ENCODE assay signal across 1 cellular context in the genomic region with DNA sequence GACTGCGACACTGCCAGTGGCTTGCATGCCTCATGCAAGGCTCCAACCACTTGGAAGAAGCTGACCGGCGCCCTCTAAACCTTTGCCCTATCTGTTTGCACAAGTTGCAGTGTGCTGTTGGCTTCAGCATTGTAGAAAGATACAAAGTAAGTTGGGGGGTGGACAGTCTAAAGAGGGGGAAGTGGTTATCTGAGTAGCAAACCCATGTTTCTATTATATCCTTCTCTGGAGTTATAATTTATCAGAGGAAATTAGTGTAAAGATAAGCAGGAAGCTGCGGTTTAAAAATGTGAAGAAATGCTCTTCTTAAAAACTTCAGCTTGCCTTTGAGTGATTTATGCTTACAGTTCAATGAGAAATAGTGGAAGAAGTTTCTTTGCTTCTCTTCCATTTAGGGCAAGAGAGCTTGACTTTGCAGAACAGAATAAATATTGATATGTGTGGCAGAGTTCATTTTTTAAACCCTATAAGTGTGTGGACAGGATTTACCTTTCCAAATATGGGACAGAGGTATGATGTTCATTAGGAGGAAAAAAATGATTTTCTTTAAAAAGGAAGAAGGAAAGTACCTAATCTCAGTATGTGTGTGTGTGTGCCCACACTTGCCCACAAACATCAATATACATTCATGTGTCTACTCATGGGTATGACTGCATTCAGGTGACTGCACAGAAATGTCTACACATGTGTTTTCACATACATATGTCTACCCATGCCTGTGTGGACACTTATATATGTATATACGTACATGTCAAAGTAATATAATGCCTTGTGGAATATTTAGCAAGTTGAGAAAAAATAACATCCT.
TF ChIP-seq lines count a peak whose summit lies in the region.

No MANE protein-coding gene starts in this region.

TF ChIP-seq in K562, 482 proteins besides CTCF, POLR2A, EP300 and RAD21 (continued from another document and continues in another):
- TF ChIP-seq, protein P1, sequence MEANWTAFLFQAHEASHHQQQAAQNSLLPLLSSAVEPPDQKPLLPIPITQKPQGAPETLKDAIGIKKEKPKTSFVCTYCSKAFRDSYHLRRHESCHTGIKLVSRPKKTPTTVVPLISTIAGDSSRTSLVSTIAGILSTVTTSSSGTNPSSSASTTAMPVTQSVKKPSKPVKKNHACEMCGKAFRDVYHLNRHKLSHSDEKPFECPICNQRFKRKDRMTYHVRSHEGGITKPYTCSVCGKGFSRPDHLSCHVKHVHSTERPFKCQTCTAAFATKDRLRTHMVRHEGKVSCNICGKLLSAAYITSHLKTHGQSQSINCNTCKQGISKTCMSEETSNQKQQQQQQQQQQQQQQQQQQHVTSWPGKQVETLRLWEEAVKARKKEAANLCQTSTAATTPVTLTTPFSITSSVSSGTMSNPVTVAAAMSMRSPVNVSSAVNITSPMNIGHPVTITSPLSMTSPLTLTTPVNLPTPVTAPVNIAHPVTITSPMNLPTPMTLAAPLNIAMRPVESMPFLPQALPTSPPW (CRISPR knock-in tag; IDR thresholded peaks at IDR 0.05), result peak; percentile 72
- no peak for TF ChIP-seq EWSR1 (IDR thresholded peaks at IDR 0.05; ENCODE audit: borderline replicate concordance, low read depth, partially characterized antibody)
- TF ChIP-seq ZFP36 (IDR thresholded peaks at IDR 0.05; ENCODE audit: low read depth, low read length, partially characterized antibody), result no peak
- TF ChIP-seq MEIS2 (IDR thresholded peaks at IDR 0.05; ENCODE audit: partially characterized antibody), result peak; percentile 96
- no peak for TF ChIP-seq PPARD (CRISPR knock-in tag; IDR thresholded peaks at IDR 0.05)
- TF ChIP-seq, protein P2, sequence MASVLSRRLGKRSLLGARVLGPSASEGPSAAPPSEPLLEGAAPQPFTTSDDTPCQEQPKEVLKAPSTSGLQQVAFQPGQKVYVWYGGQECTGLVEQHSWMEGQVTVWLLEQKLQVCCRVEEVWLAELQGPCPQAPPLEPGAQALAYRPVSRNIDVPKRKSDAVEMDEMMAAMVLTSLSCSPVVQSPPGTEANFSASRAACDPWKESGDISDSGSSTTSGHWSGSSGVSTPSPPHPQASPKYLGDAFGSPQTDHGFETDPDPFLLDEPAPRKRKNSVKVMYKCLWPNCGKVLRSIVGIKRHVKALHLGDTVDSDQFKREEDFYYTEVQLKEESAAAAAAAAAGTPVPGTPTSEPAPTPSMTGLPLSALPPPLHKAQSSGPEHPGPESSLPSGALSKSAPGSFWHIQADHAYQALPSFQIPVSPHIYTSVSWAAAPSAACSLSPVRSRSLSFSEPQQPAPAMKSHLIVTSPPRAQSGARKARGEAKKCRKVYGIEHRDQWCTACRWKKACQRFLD (CRISPR knock-in tag; IDR thresholded peaks at IDR 0.05), result no peak
- TF ChIP-seq, protein P3, sequence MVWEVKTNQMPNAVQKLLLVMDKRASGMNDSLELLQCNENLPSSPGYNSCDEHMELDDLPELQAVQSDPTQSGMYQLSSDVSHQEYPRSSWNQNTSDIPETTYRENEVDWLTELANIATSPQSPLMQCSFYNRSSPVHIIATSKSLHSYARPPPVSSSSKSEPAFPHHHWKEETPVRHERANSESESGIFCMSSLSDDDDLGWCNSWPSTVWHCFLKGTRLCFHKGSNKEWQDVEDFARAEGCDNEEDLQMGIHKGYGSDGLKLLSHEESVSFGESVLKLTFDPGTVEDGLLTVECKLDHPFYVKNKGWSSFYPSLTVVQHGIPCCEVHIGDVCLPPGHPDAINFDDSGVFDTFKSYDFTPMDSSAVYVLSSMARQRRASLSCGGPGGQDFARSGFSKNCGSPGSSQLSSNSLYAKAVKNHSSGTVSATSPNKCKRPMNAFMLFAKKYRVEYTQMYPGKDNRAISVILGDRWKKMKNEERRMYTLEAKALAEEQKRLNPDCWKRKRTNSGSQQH (CRISPR knock-in tag; IDR thresholded peaks at IDR 0.05), result no peak
- TF ChIP-seq, protein P4, sequence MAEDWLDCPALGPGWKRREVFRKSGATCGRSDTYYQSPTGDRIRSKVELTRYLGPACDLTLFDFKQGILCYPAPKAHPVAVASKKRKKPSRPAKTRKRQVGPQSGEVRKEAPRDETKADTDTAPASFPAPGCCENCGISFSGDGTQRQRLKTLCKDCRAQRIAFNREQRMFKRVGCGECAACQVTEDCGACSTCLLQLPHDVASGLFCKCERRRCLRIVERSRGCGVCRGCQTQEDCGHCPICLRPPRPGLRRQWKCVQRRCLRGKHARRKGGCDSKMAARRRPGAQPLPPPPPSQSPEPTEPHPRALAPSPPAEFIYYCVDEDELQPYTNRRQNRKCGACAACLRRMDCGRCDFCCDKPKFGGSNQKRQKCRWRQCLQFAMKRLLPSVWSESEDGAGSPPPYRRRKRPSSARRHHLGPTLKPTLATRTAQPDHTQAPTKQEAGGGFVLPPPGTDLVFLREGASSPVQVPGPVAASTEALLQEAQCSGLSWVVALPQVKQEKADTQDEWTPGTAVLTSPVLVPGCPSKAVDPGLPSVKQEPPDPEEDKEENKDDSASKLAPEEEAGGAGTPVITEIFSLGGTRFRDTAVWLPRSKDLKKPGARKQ (CRISPR knock-in tag; IDR thresholded peaks at IDR 0.05), result no peak
- TF ChIP-seq DMBX1 (CRISPR knock-in tag; IDR thresholded peaks at IDR 0.05; ENCODE audit: borderline replicate concordance), result no peak
- TF ChIP-seq HEY1 (CRISPR knock-in tag; IDR thresholded peaks at IDR 0.05; ENCODE audit: borderline replicate concordance), result no peak
- no peak for TF ChIP-seq ZNF354B (CRISPR knock-in tag; IDR thresholded peaks at IDR 0.05)
- TF ChIP-seq YY1 (IDR thresholded peaks at IDR 0.05; ENCODE audit: borderline replicate concordance in 1 of 3, control insufficient read depth in 1 of 3, extremely low read depth in 1 of 3, insufficient read depth in 3 of 3, insufficient read length in 1 of 3, insufficient replicate concordance in 2 of 3, low read depth in 1 of 3, low read length in 2 of 3), result no peak
- TF ChIP-seq ETV5 (CRISPR knock-in tag; IDR thresholded peaks at IDR 0.05; ENCODE audit: low read depth), result no peak
- no peak for TF ChIP-seq MYNN (IDR thresholded peaks at IDR 0.05)
- no peak for TF ChIP-seq MYNN (CRISPR knock-in tag; IDR thresholded peaks at IDR 0.05)
- TF ChIP-seq, protein P5, sequence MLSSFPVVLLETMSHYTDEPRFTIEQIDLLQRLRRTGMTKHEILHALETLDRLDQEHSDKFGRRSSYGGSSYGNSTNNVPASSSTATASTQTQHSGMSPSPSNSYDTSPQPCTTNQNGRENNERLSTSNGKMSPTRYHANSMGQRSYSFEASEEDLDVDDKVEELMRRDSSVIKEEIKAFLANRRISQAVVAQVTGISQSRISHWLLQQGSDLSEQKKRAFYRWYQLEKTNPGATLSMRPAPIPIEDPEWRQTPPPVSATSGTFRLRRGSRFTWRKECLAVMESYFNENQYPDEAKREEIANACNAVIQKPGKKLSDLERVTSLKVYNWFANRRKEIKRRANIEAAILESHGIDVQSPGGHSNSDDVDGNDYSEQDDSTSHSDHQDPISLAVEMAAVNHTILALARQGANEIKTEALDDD (IDR thresholded peaks at IDR 0.05), result no peak
- TF ChIP-seq, protein P6, sequence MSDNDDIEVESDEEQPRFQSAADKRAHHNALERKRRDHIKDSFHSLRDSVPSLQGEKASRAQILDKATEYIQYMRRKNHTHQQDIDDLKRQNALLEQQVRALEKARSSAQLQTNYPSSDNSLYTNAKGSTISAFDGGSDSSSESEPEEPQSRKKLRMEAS (CRISPR knock-in tag; IDR thresholded peaks at IDR 0.05), result no peak
- TF ChIP-seq HDAC3 (IDR thresholded peaks at IDR 0.05; ENCODE audit: borderline replicate concordance, partially characterized antibody), result peak; percentile 50
- TF ChIP-seq, protein P7, sequence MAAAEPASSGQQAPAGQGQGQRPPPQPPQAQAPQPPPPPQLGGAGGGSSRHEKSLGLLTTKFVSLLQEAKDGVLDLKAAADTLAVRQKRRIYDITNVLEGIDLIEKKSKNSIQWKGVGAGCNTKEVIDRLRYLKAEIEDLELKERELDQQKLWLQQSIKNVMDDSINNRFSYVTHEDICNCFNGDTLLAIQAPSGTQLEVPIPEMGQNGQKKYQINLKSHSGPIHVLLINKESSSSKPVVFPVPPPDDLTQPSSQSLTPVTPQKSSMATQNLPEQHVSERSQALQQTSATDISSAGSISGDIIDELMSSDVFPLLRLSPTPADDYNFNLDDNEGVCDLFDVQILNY (CRISPR knock-in tag; IDR thresholded peaks at IDR 0.05), result no peak
- no peak for TF ChIP-seq CSDE1 (IDR thresholded peaks at IDR 0.05)
- TF ChIP-seq DPF2 (IDR thresholded peaks at IDR 0.05), result peak; percentile 65
- TF ChIP-seq, protein P8, sequence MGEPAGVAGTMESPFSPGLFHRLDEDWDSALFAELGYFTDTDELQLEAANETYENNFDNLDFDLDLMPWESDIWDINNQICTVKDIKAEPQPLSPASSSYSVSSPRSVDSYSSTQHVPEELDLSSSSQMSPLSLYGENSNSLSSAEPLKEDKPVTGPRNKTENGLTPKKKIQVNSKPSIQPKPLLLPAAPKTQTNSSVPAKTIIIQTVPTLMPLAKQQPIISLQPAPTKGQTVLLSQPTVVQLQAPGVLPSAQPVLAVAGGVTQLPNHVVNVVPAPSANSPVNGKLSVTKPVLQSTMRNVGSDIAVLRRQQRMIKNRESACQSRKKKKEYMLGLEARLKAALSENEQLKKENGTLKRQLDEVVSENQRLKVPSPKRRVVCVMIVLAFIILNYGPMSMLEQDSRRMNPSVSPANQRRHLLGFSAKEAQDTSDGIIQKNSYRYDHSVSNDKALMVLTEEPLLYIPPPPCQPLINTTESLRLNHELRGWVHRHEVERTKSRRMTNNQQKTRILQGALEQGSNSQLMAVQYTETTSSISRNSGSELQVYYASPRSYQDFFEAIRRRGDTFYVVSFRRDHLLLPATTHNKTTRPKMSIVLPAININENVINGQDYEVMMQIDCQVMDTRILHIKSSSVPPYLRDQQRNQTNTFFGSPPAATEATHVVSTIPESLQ (CRISPR knock-in tag; IDR thresholded peaks at IDR 0.05), result no peak
- TF ChIP-seq NR2C1 (IDR thresholded peaks at IDR 0.05), result no peak
- TF ChIP-seq NR2C1 (tag; IDR thresholded peaks at IDR 0.05), result 0 out of 2 replicates have a peak, but pooled peaks have one; percentile 9
- peak; percentile 31; the same call in 1 of the 2 replicates for TF ChIP-seq ESRRA (IDR thresholded peaks at IDR 0.05; ENCODE audit: borderline replicate concordance, low read depth)
- no peak for TF ChIP-seq SMAD1 (IDR thresholded peaks at IDR 0.05; ENCODE audit: low read depth, low read length, partially characterized antibody)
- no peak for TF ChIP-seq ZC3H8 (IDR thresholded peaks at IDR 0.05)
- TF ChIP-seq STAT5A (IDR thresholded peaks at IDR 0.05; ENCODE audit: borderline replicate concordance, low read length), result no peak
- TF ChIP-seq MTF1 (CRISPR knock-in tag; IDR thresholded peaks at IDR 0.05; ENCODE audit: borderline replicate concordance), result no peak
- TF ChIP-seq SRSF3 (IDR thresholded peaks at IDR 0.05; ENCODE audit: insufficient read depth, low read length), result no peak
- no peak for TF ChIP-seq TEAD2 (tag; IDR thresholded peaks at IDR 0.05)
- no peak for TF ChIP-seq DNMT1 (IDR thresholded peaks at IDR 0.05)
- peak; percentile 65; the same call in 1 of the 2 replicates for TF ChIP-seq RNF2 (IDR thresholded peaks at IDR 0.05)
